Comparison of ENCODE assay signal across 8 cellular contexts in genomic region chr5:157855404-157855994, GRCh38. TPM values are rescaled to one million over a fixed set of nuclear protein-coding genes. Genes with fewer than 3 reads are reported as not detected.
DNase-seq lines count a peak whose midpoint lies in the region; ATAC-seq, FAIRE-seq and TF ChIP-seq lines count a peak whose summit lies in the region.

No MANE protein-coding gene starts in this region.

- CTCF ChIA-PET in HepG2 (lab: Yijun Ruan, JAX; ENCODE audit: low intra/inter-chr PET ratio, low total read pairs), result interaction anchor here (0.7 to 2.5 kb wide), 3 partner anchors 39 to 94 kb away, joined by 3 to 14 read pairs (median 3); no protein-coding TSS in a partner anchor

- ATAC-seq in HepG2, result peak; percentile 39

- peaks cover 77% of the 10 kb centered on the region for H3K79me2 ChIP-seq in HepG2 (ENCODE audit: insufficient read depth, low read length)

- no peaks in the 10 kb centered on the region for H3K9me3 Mint-ChIP-seq in chondrocyte (ENCODE audit: low read depth)

- H3K9me3 ChIP-seq in HAP-1 (no peaks in the 10 kb centered on the region), HepG2 (ENCODE audit: low read length) (no peaks in the 10 kb centered on the region)

- no peaks in the 10 kb centered on the region for H3K27me3 ChIP-seq in HAP-1 (ENCODE audit: low read depth)
- H3K27me3 ChIP-seq in HepG2 (ENCODE audit: control insufficient read depth in 1 of 2, insufficient read depth in 2 of 2, low read length in 2 of 2), result no peaks in the 10 kb centered on the region

- DNase-seq in COLO829 (ENCODE audit: low spot score) (peak; percentile 33), HAP-1 (ENCODE audit: low spot score in 2 of 2) (peak; percentile 73 to 75), RPMI7951 (ENCODE audit: low read depth) (peak; percentile 62), chondrocyte (ENCODE audit: low spot score) (no peak), HepG2 (ENCODE audit: low spot score) (peak; percentile 59), ureter (ENCODE audit: low spot score) (peak; percentile 54), NCI-H524 treated with DMSO at 0.1 percent for 48 hours (lab: John Stamatoyannopoulos, UW) (no peak)
- DNase-seq in activated effector memory CD4-positive, alpha-beta T cell treated with Interleukin-2 at 50 U/mL for 16 hours, result no peak

- TF ChIP-seq EP300 in HepG2 (IDR thresholded peaks at IDR 0.05; ENCODE audit: low read depth in 2 of 2, low read length in 2 of 2), result no peak
- TF ChIP-seq EP300 in HepG2 (CRISPR knock-in tag; IDR thresholded peaks at IDR 0.05; ENCODE audit: borderline replicate concordance), result no peak

- BruUV-seq in HepG2 (replicated peaks; lab: Mats Ljungman, UMichigan), result no TSS peak

- H2AFZ ChIP-seq in HepG2 (ENCODE audit: low read length), result no peak overlapping the region

- POLR2A ChIA-PET in HepG2 (lab: Yijun Ruan, JAX), result no interaction called here

- no peak overlapping the region for H3K9ac ChIP-seq in HepG2 (ENCODE audit: insufficient read depth, low read depth, low read length)

- H3K4me3 ChIP-seq in HAP-1 (no peak overlapping the region), HepG2 (replicated peaks in 1 of 3; ENCODE audit: insufficient read depth in 1 of 3, low read depth in 2 of 3, low read length in 3 of 3) (no peak overlapping the region)

- TF ChIP-seq POLR2A in HepG2 (IDR thresholded peaks at IDR 0.05; ENCODE audit: insufficient read depth in 1 of 2, low read depth in 2 of 2, low read length in 2 of 2), result no peak

- peaks cover 56% of the 10 kb centered on the region for H3K4me1 Mint-ChIP-seq in chondrocyte (ENCODE audit: low read depth)

- TF ChIP-seq CTCF in chondrocyte (IDR thresholded peaks at IDR 0.05) (peak; percentile 87), HepG2 (CRISPR knock-in tag; IDR thresholded peaks at IDR 0.05) (peak; percentile 69)

- FAIRE-seq in HepG2 (lab: Jason Lieb, UNC), result peak; percentile 68

- peaks cover 2% of the 10 kb centered on the region for H3K36me3 Mint-ChIP-seq in chondrocyte (ENCODE audit: low read depth)

- H3K4me2 ChIP-seq in HepG2 (ENCODE audit: low read depth, low read length), result peak overlapping the region; percentile 29; the same call in 1 of the 2 replicates

- in situ Hi-C loops in HAP-1 (cut with MboI; ENCODE audit: low sequenced_read_pairs) (no loop called here), HepG2 (cut with HindIII; ENCODE audit: extremely low pct_ligation_motif_present, low pct_unique_long_range_greater_than_20kb) (no loop called here)

- peaks cover 25% of the 10 kb centered on the region for H4K20me1 ChIP-seq in HepG2 (ENCODE audit: insufficient read depth, low read length)

- 0 out of 2 replicates have a peak, but pooled peaks have one; percentile 34 for TF ChIP-seq RAD21 in HepG2 (CRISPR knock-in tag; IDR thresholded peaks at IDR 0.05)

- peak overlapping the region; percentile 39 for H3K4me3 Mint-ChIP-seq in chondrocyte (ENCODE audit: unreplicated experiment)

- WGBS in HepG2 (ENCODE audit: low lambda C conversion rate), result 78% methylated on average over 10 of the region's 10 CpGs

- H3K4me1 ChIP-seq in HAP-1 (peaks cover 9% of the 10 kb centered on the region), HepG2 (ENCODE audit: insufficient read depth, low read length) (peaks cover 53% of the 10 kb centered on the region)

- H3K36me3 ChIP-seq in HAP-1 (replicated peaks), result no peaks in the 10 kb centered on the region
- peaks cover 0 to 2% of the 10 kb centered on the region in 2 experiments; a peak in 2 of 5 replicates for H3K36me3 ChIP-seq in HepG2 (replicated peaks in 1 of 2; ENCODE audit: control insufficient read depth in 1 of 2, insufficient read depth in 2 of 2, low read length in 2 of 2)

- H3K27ac Mint-ChIP-seq in chondrocyte (ENCODE audit: unreplicated experiment), result peak overlapping the region; percentile 41

- no peak overlapping the region for H3K27ac ChIP-seq in HepG2 (ENCODE audit: extremely low read length, insufficient read depth, low read length)

- intact Hi-C loops in HepG2 (cut with micrococcal nuclease; ENCODE audit: unreplicated experiment), result loop anchor here (1.0 to 2.0 kb wide), 4 partner anchors 35 to 140 kb away; no protein-coding TSS in a partner anchor

- H3K27me3 Mint-ChIP-seq in chondrocyte (ENCODE audit: low read depth), result no peaks in the 10 kb centered on the region

TF ChIP-seq in HepG2, 621 proteins besides CTCF, POLR2A, EP300 and RAD21:
- TF ChIP-seq TEAD3 (CRISPR knock-in tag; optimal IDR thresholded peaks at IDR 0.05; ENCODE audit: borderline replicate concordance) (peak; percentile 18), ZNF580 (CRISPR knock-in tag; IDR thresholded peaks at IDR 0.05; ENCODE audit: borderline replicate concordance, low read depth) (0 out of 2 replicates have a peak, but pooled peaks have one; percentile 54), AHR (CRISPR knock-in tag; IDR thresholded peaks at IDR 0.05) (no peak), SYNCRIP (IDR thresholded peaks at IDR 0.05; ENCODE audit: insufficient read depth, low read depth, low read length) (no peak), E2F1 (CRISPR knock-in tag; IDR thresholded peaks at IDR 0.05) (no peak), STAG1 (CRISPR knock-in tag; IDR thresholded peaks at IDR 0.05) (peak; percentile 58), THAP11 (CRISPR knock-in tag; IDR thresholded peaks at IDR 0.05) (peak; percentile 60), ELF3 (CRISPR knock-in tag; IDR thresholded peaks at IDR 0.05) (0 out of 2 replicates have a peak, but pooled peaks have one; percentile 25), SMC3 (IDR thresholded peaks at IDR 0.05; ENCODE audit: low read length) (peak; percentile 67; the same call in 1 of the 2 replicates), RBFOX2 (IDR thresholded peaks at IDR 0.05; ENCODE audit: low read depth, low read length) (0 out of 2 replicates have a peak, but pooled peaks have one; percentile 10)

RNA-seq across cellular contexts. Expression of gene CLINT1, which starts 3.4 kb away (rescaled TPM):
- 35.6 and 36.6 TPM in 2 replicates for total RNA-seq in RPMI7951 (2014; rRNA removed; shearing (Covaris generic))
- total RNA-seq in chondrocyte (72.4 to 75.5 TPM (median 73.8 TPM) in 3 replicates), HepG2 (2016; rRNA removed; fragmentation: Illumina TruSeq; extraction: Trizol) (64.0 and 82.9 TPM in 2 replicates), ureter (131 TPM)
- 7.8 and 9.3 TPM in 2 replicates for total RNA-seq in HepG2 (2016; cell fraction: cytosol; rRNA removed; fragmentation: Illumina TruSeq; extraction: Trizol; ENCODE audit: low read depth)
- total RNA-seq in HepG2 (2016; cell fraction: insoluble cytoplasmic fraction; rRNA removed; fragmentation: Illumina TruSeq; extraction: Trizol), result 63.2 and 76.8 TPM in 2 replicates
- total RNA-seq in HepG2 (2016; cell fraction: membrane; rRNA removed; fragmentation: Illumina TruSeq; extraction: Trizol), result 19.7 and 23.3 TPM in 2 replicates
- total RNA-seq in HepG2 (2016; cell fraction: nucleus; rRNA removed; fragmentation: Illumina TruSeq; extraction: Trizol), result 55.0 and 63.4 TPM in 2 replicates
- polyA plus RNA-seq in HepG2 (2011; rRNA removed), result 104 and 119 TPM in 2 replicates
- polyA plus RNA-seq in HepG2 (2011; cell fraction: cytosol; rRNA removed), result 86.7 and 91.6 TPM in 2 replicates
- 138 and 160 TPM in 2 replicates for polyA plus RNA-seq in HepG2 (2011; cell fraction: nucleus; rRNA removed)
- 44.7 and 46.4 TPM in 2 replicates for polyA plus RNA-seq in HepG2 (2012)
- 2.5 and 3.0 TPM in 2 replicates for polyA plus RNA-seq in HepG2 (2016; cell fraction: cytosol; fragmentation: Illumina TruSeq; extraction: Trizol; ENCODE audit: low read depth)
- polyA plus RNA-seq in HepG2 (2016; cell fraction: insoluble cytoplasmic fraction; fragmentation: Illumina TruSeq; extraction: Trizol; ENCODE audit: low read depth), result 70.7 and 71.6 TPM in 2 replicates
- 8.3 and 8.8 TPM in 2 replicates for polyA plus RNA-seq in HepG2 (2016; cell fraction: membrane; fragmentation: Illumina TruSeq; extraction: Trizol; ENCODE audit: low read depth)
- polyA plus RNA-seq in HepG2 (2016; cell fraction: nucleus; fragmentation: Illumina TruSeq; extraction: Trizol; ENCODE audit: insufficient read depth, low read depth), result 88.3 and 90.6 TPM in 2 replicates
- 263 and 323 TPM in 2 replicates for polyA minus RNA-seq in HepG2 (2011; rRNA and poly(A)+ RNA removed; ENCODE audit: low replicate concordance)
- 52.7 and 54.0 TPM in 2 replicates for polyA minus RNA-seq in HepG2 (2011; cell fraction: cytosol; rRNA and poly(A)+ RNA removed)
- 71.2 and 76.1 TPM in 2 replicates for polyA minus RNA-seq in HepG2 (2011; cell fraction: nucleus; rRNA and poly(A)+ RNA removed)

Comparison
In these comparisons a context has a peak if more than half of its experiments do, and no peak if none do; other contexts are left out.
1. DNase-seq: peak in COLO829 (single experiment), HAP-1 (2 of 2), RPMI7951 (single experiment), HepG2 (single experiment) and ureter (single experiment); none in chondrocyte (single experiment), activated effector memory CD4-positive, alpha-beta T cell treated with Interleukin-2 at 50 U/mL for 16 hours (single experiment) and NCI-H524 treated with DMSO at 0.1 percent for 48 hours (single experiment).